12 cellular contexts compared by ENCODE assay signal in the genomic region with DNA sequence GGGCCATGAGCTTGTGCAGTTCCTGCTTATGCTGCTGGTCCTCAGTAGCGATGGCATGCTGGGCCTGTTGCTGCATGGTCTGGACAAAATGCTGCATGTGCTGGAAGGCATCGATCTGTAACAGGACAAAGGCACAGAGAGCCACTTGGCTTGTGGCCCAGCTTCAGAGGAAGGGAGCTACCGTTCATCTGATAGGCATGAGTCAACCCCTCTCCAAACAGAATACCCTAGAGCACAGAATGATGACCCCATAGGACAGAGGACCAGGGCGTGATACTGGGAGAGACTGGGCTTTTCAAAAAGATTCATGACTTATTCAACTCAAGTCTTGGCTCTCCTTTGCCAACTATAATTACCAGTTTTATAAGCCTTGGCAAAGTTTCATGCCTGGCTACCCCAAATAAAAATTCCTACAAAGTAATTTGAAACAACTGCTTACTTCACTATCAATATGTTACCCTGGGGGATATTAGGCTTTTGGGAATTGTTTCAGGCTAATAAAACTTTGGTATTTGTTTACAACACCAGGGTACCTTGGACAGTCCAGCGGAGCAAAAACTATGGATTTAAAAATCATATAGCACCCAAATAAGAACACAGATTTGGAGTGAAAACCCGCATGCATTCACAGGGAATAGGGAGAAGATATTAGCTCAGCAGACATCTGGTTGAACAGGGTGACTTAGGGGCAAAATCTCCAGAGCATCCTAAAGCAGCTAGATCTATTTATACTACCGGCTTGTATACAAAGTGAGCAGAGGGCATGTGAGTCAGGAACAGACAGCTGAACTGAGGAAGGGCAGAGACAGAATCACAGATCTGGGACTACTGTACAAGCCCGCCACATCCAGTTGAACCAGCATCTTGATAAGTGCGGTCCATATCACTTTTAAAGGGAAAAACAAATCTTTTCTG. TPM values are rescaled to one million over a fixed set of nuclear protein-coding genes. Genes with fewer than 3 reads are reported as not detected.
DNase-seq lines count a peak whose midpoint lies in the region; ATAC-seq, FAIRE-seq and TF ChIP-seq lines count a peak whose summit lies in the region.
"Had no signal": no experiment of that assay in that cellular context is flagged by ENCODE, and none has a peak within 500 bp of the region (broad histone marks: within the 10 kb centered on the region; RNA-seq: fewer than 3 reads in every experiment).

No MANE protein-coding gene starts in this region.

- FAIRE-seq in keratinocyte (lab: Jason Lieb, UNC), result peak; percentile 90

- H2AFZ ChIP-seq in keratinocyte (ENCODE audit: control insufficient read depth, low read length), result no peak overlapping the region

- H3K4me3 Mint-ChIP-seq in mesothelial cell of epicardium, result no peak overlapping the region
- H3K4me3 Mint-ChIP-seq: IgD-negative memory B cell had no signal

- TF ChIP-seq CTCF in brain microvascular endothelial cell (IDR thresholded peaks at IDR 0.05; ENCODE audit: low read depth, low read length, missing control alignments) (no peak), keratinocyte (optimal IDR thresholded peaks at IDR 0.05 in 1 of 3, IDR thresholded peaks at IDR 0.05 in 1 of 3, conservative IDR thresholded peaks at IDR 0.05 in 1 of 3; ENCODE audit: extremely low read depth in 1 of 3, insufficient read depth in 2 of 3, low read length in 3 of 3) (no peak), mesothelial cell of epicardium (IDR thresholded peaks at IDR 0.05; ENCODE audit: unreplicated experiment) (no peak)

- H3K4me1 ChIP-seq in keratinocyte (ENCODE audit: control insufficient read depth, extremely low read depth, insufficient read depth, low read length), result peaks cover 26% of the 10 kb centered on the region
- H3K4me1 ChIP-seq: colonic mucosa had no signal

- H3K36me3 Mint-ChIP-seq in mesothelial cell of epicardium, result peaks cover 32% of the 10 kb centered on the region

- dilution Hi-C loops in keratinocyte (cut with MboI; ENCODE audit: extremely low pct_ligation_motif_present, low sequenced_read_pairs), result no loop called here

- peak overlapping the region; percentile 35 for H3K4me2 ChIP-seq in keratinocyte (ENCODE audit: control insufficient read depth, extremely low read depth, insufficient read depth, low read depth, low read length)

- H3K9me1 ChIP-seq in keratinocyte (ENCODE audit: control insufficient read depth, extremely low read depth, insufficient read depth, low read length), result peaks cover 5% of the 10 kb centered on the region

- H3K4me1 Mint-ChIP-seq in mesothelial cell of epicardium, result no peaks in the 10 kb centered on the region
- H3K4me1 Mint-ChIP-seq: IgD-negative memory B cell had no signal

- DNase-seq in COLO829 (ENCODE audit: low spot score), result peak; percentile 35
- peak; percentile 94 for DNase-seq in M059J (ENCODE audit: low read depth)
- DNase-seq in brain microvascular endothelial cell, result peak; percentile 14
- peak; percentile 23 for DNase-seq in keratinocyte (ENCODE audit: low read depth, low spot score)
- DNase-seq in iPS-NIHi7 (ENCODE audit: extremely low spot score), result no peak
- no peak for DNase-seq in mesothelial cell of epicardium (ENCODE audit: low spot score in 2 of 2, unreplicated experiment in 2 of 2)
- DNase-seq: colonic mucosa, islet precursor cell, retina had no signal

- no peaks in the 10 kb centered on the region for H3K27me3 Mint-ChIP-seq in mesothelial cell of epicardium (ENCODE audit: low read depth)
- H3K27me3 Mint-ChIP-seq: IgD-negative memory B cell had no signal

- in situ Hi-C loops in brain microvascular endothelial cell (cut with HindIII; ENCODE audit: low pct_ligation_motif_present, low sequenced_read_pairs), result no loop called here

- H3K4me3 ChIP-seq in brain microvascular endothelial cell (ENCODE audit: low read depth, low read length) (no peak overlapping the region), keratinocyte (ENCODE audit: control insufficient read depth in 2 of 3, extremely low read depth in 1 of 3, insufficient read depth in 2 of 3, low read depth in 1 of 3, low read length in 3 of 3) (no peak overlapping the region)
- H3K4me3 ChIP-seq: colonic mucosa had no signal

- no peak overlapping the region for H3K27ac Mint-ChIP-seq in mesothelial cell of epicardium

- no peaks in the 10 kb centered on the region for H3K9me3 Mint-ChIP-seq in mesothelial cell of epicardium
- H3K9me3 Mint-ChIP-seq: IgD-negative memory B cell had no signal

- H3K27me3 ChIP-seq in brain microvascular endothelial cell (replicated peaks), result no peaks in the 10 kb centered on the region
- no peaks in the 10 kb centered on the region for H3K27me3 ChIP-seq in keratinocyte (ENCODE audit: control insufficient read depth, extremely low read depth, insufficient read depth, low read length)
- H3K27me3 ChIP-seq: colonic mucosa had no signal

- H4K20me1 ChIP-seq in keratinocyte (ENCODE audit: control insufficient read depth, extremely low read depth, insufficient read depth, low read length), result no peaks in the 10 kb centered on the region

- ATAC-seq in HG02571 (IDR thresholded peaks at IDR 0.05; ENCODE audit: unreplicated experiment) (no peak), HG03342 (IDR thresholded peaks at IDR 0.05; ENCODE audit: unreplicated experiment) (no peak)

- H3K36me3 ChIP-seq in brain microvascular endothelial cell (replicated peaks) (peaks cover 51% of the 10 kb centered on the region), keratinocyte (ENCODE audit: control insufficient read depth in 2 of 2, extremely low read depth in 1 of 2, insufficient read depth in 2 of 2, low read length in 2 of 2) (peaks cover 28 to 30% of the 10 kb centered on the region in 2 experiments)
- H3K36me3 ChIP-seq: colonic mucosa had no signal

- no peak overlapping the region for H3K9ac ChIP-seq in keratinocyte (ENCODE audit: control insufficient read depth, extremely low read depth, insufficient read depth, low read length)

- no peaks in the 10 kb centered on the region for H3K9me3 ChIP-seq in keratinocyte (ENCODE audit: control insufficient read depth, low read depth, low read length)
- H3K9me3 ChIP-seq: colonic mucosa had no signal

- H3K27ac ChIP-seq in brain microvascular endothelial cell, result no peak overlapping the region
- H3K27ac ChIP-seq in keratinocyte (ENCODE audit: control insufficient read depth, insufficient read depth, low read length), result no peak overlapping the region
- H3K27ac ChIP-seq: colonic mucosa had no signal

- no peaks in the 10 kb centered on the region for H3K79me2 ChIP-seq in keratinocyte (ENCODE audit: control insufficient read depth, insufficient read depth, low read length)

RNA-seq across cellular contexts. Expression of gene EXOSC10, which starts 34.9 kb away (rescaled TPM):
- total RNA-seq in M059J (2014; rRNA removed; shearing (Covaris generic)), result 57.0 and 68.4 TPM in 2 replicates
- 44.9 to 86.5 TPM (median 61.2 TPM) in 3 replicates for polyA plus RNA-seq in keratinocyte
- polyA plus RNA-seq in keratinocyte (2011; ENCODE audit: low read depth), result 235 TPM
- polyA plus RNA-seq in keratinocyte (2011; cell fraction: cytosol; rRNA removed), result 47.4 and 64.6 TPM in 2 replicates
- 128 and 141 TPM in 2 replicates for polyA plus RNA-seq in keratinocyte (2011; cell fraction: nucleus; rRNA removed)
- 29.3 and 48.3 TPM in 2 replicates for polyA plus RNA-seq in keratinocyte (2012; ENCODE audit: low replicate concordance)
- 48.0 to 79.4 TPM (median 48.8 TPM) in 3 replicates for polyA minus RNA-seq in keratinocyte
- polyA minus RNA-seq in keratinocyte (2011; cell fraction: cytosol; rRNA and poly(A)+ RNA removed), result 29.0 TPM
- 45.2 and 74.5 TPM in 2 replicates for polyA minus RNA-seq in keratinocyte (2011; cell fraction: nucleus; rRNA and poly(A)+ RNA removed)
- total RNA-seq in mesothelial cell of epicardium, result 68.1 to 76.9 TPM (median 73.7 TPM) in 3 replicates

RNA-seq across cellular contexts. Expression of gene ANGPTL7, which starts 54.5 kb away (rescaled TPM):
- total RNA-seq in M059J (2014; rRNA removed; shearing (Covaris generic)), result 0.12 and 0.22 TPM in 2 replicates
- not detected in 3 replicates for polyA plus RNA-seq in keratinocyte
- not detected for polyA plus RNA-seq in keratinocyte (2011; ENCODE audit: low read depth)
- not detected in 2 replicates for polyA plus RNA-seq in keratinocyte (2011; cell fraction: cytosol; rRNA removed)
- polyA plus RNA-seq in keratinocyte (2011; cell fraction: nucleus; rRNA removed), result not detected in 2 replicates
- 0.08 TPM in 1 of 2 replicates, not detected in the other for polyA plus RNA-seq in keratinocyte (2012; ENCODE audit: low replicate concordance)
- not detected in 3 replicates for polyA minus RNA-seq in keratinocyte
- polyA minus RNA-seq in keratinocyte (2011; cell fraction: cytosol; rRNA and poly(A)+ RNA removed), result not detected
- not detected in 2 replicates for polyA minus RNA-seq in keratinocyte (2011; cell fraction: nucleus; rRNA and poly(A)+ RNA removed)
- total RNA-seq in mesothelial cell of epicardium, result not detected in 3 replicates
- polyA plus RNA-seq: IgD-negative memory B cell had no signal

Comparison
In these comparisons a context has a peak if more than half of its experiments do, and no peak if none do; other contexts are left out.
1. DNase-seq: peak in COLO829 (single experiment), M059J (single experiment), brain microvascular endothelial cell (single experiment) and keratinocyte (single experiment); none in iPS-NIHi7 (single experiment) and mesothelial cell of epicardium (0 of 2).